In genomic region chr18:9986156-9986930, GRCh38 we compare ENCODE assay signal across 13 cellular contexts.
DNase-seq lines count a peak whose midpoint lies in the region; ATAC-seq and TF ChIP-seq lines count a peak whose summit lies in the region.
"Had no signal": no experiment of that assay in that cellular context is flagged by ENCODE, and none has a peak within 500 bp of the region (broad histone marks: within the 10 kb centered on the region; RNA-seq: fewer than 3 reads in every experiment).

No MANE protein-coding gene starts in this region.

- WGBS in endodermal cell (ENCODE audit: insufficient coverage in 1 of 2, insufficient read length in 1 of 2), 2 experiments, result 88 to 90% methylated on average over 14 to 17 of the region's 17 CpGs

- no peaks in the 10 kb centered on the region for H3K36me3 ChIP-seq in endodermal cell (ENCODE audit: control insufficient read depth, insufficient read depth, low read length)
- H3K36me3 ChIP-seq: BLaER1 had no signal

- TF ChIP-seq CTCF in endodermal cell (conservative IDR thresholded peaks at IDR 0.05), result no peak
- no peak for TF ChIP-seq CTCF in mesothelial cell of epicardium (IDR thresholded peaks at IDR 0.05; ENCODE audit: unreplicated experiment)
- TF ChIP-seq CTCF in type B pancreatic cell (conservative IDR thresholded peaks at IDR 0.05), result no peak
- no peak for TF ChIP-seq CTCF in natural killer cell (IDR thresholded peaks at IDR 0.05)

- CTCF ChIA-PET in activated CD8-positive, alpha-beta memory T cell treated with anti-CD3 and anti-CD28 coated beads, Interleukin-2, amount 10 ng/mL, durations not matched to agents 7 days and 5 days (lab: Charles Lee), result no interaction called here

- ATAC-seq in activated CD8-positive, alpha-beta memory T cell treated with anti-CD3 and anti-CD28 coated beads, Interleukin-2, amount 10 ng/mL, durations not matched to agents 7 days and 5 days, result no peak
- ATAC-seq in natural killer cell, result no peak
- ATAC-seq: HCT116 had no signal

- DNase-seq in NCI-H2227 (lab: John Stamatoyannopoulos, UW; ENCODE audit: unreplicated experiment) (peak; percentile 14), NCI-H2227 treated with DMSO at 0.1 percent for 48 hours (lab: John Stamatoyannopoulos, UW) (no peak), endodermal cell (no peak), mesothelial cell of epicardium (ENCODE audit: low spot score in 2 of 2, unreplicated experiment in 2 of 2) (no peak), type B pancreatic cell (ENCODE audit: extremely low spot score, unreplicated experiment) (no peak), natural killer cell (no peak)
- DNase-seq in activated CD8-positive, alpha-beta memory T cell treated with anti-CD3 and anti-CD28 coated beads, Interleukin-2, amount 10 ng/mL, durations not matched to agents 7 days and 5 days, result no peak
- DNase-seq: 8988T, AML-193, DMS 273 treated with DMSO at 0.1 percent for 48 hours, GM23248 had no signal

- no peak overlapping the region for H3K27ac Mint-ChIP-seq in endodermal cell
- H3K27ac Mint-ChIP-seq in mesothelial cell of epicardium, result peak overlapping the region; percentile 7
- peak overlapping the region; percentile 77 for H3K27ac Mint-ChIP-seq in type B pancreatic cell
- no peak overlapping the region for H3K27ac Mint-ChIP-seq in activated CD8-positive, alpha-beta memory T cell treated with anti-CD3 and anti-CD28 coated beads, Interleukin-2, amount 10 ng/mL, durations not matched to agents 7 days and 5 days
- no peak overlapping the region for H3K27ac Mint-ChIP-seq in natural killer cell

- no peaks in the 10 kb centered on the region for H3K4me1 ChIP-seq in endodermal cell (ENCODE audit: control insufficient read depth, insufficient read depth, low read length)

- H3K4me3 ChIP-seq in endodermal cell (ENCODE audit: low read length), result no peak overlapping the region
- H3K4me3 ChIP-seq: BLaER1, GM23248 had no signal

- H3K9me3 ChIP-seq in endodermal cell (ENCODE audit: control insufficient read depth, low read length), result peaks cover 20% of the 10 kb centered on the region

- H3K9me3 Mint-ChIP-seq in endodermal cell, result peaks cover 21% of the 10 kb centered on the region
- H3K9me3 Mint-ChIP-seq in mesothelial cell of epicardium, result peaks cover under 1% of the 10 kb centered on the region
- H3K9me3 Mint-ChIP-seq in type B pancreatic cell, result peaks cover 5% of the 10 kb centered on the region
- H3K9me3 Mint-ChIP-seq in activated CD8-positive, alpha-beta memory T cell treated with anti-CD3 and anti-CD28 coated beads, Interleukin-2, amount 10 ng/mL, durations not matched to agents 7 days and 5 days (ENCODE audit: low read depth), result no peaks in the 10 kb centered on the region
- H3K9me3 Mint-ChIP-seq in natural killer cell, result no peaks in the 10 kb centered on the region

- intact Hi-C loops in natural killer cell (cut with micrococcal nuclease), result no loop called here

- H3K9ac ChIP-seq in endodermal cell (ENCODE audit: extremely low read depth, low read length, poor library complexity, severe bottlenecking), result no peak overlapping the region
- H3K9ac ChIP-seq: BLaER1, GM23248 had no signal

- no peaks in the 10 kb centered on the region for H3K27me3 ChIP-seq in endodermal cell (ENCODE audit: control insufficient read depth, insufficient read depth, low read length, poor library complexity, severe bottlenecking)
- H3K27me3 ChIP-seq: BLaER1 had no signal

- H3K4me1 Mint-ChIP-seq in endodermal cell (peaks cover 4% of the 10 kb centered on the region), mesothelial cell of epicardium (peaks cover 24% of the 10 kb centered on the region), type B pancreatic cell (ENCODE audit: unreplicated experiment) (peaks cover 31% of the 10 kb centered on the region), natural killer cell (no peaks in the 10 kb centered on the region)
- no peaks in the 10 kb centered on the region for H3K4me1 Mint-ChIP-seq in activated CD8-positive, alpha-beta memory T cell treated with anti-CD3 and anti-CD28 coated beads, Interleukin-2, amount 10 ng/mL, durations not matched to agents 7 days and 5 days

- H3K27me3 Mint-ChIP-seq in endodermal cell (ENCODE audit: insufficient read depth), result peaks cover 5% of the 10 kb centered on the region
- H3K27me3 Mint-ChIP-seq in mesothelial cell of epicardium (ENCODE audit: low read depth), result peaks cover 4% of the 10 kb centered on the region
- H3K27me3 Mint-ChIP-seq in type B pancreatic cell, result peaks cover 3% of the 10 kb centered on the region
- peaks cover 4% of the 10 kb centered on the region for H3K27me3 Mint-ChIP-seq in activated CD8-positive, alpha-beta memory T cell treated with anti-CD3 and anti-CD28 coated beads, Interleukin-2, amount 10 ng/mL, durations not matched to agents 7 days and 5 days
- peaks cover 9% of the 10 kb centered on the region in 2 donors for H3K27me3 Mint-ChIP-seq in natural killer cell (ENCODE audit: low read depth in 2 of 2)

- peak overlapping the region; percentile 52 for H3K27ac ChIP-seq in endodermal cell (ENCODE audit: low read depth, low read length)
- H3K27ac ChIP-seq: BLaER1, GM23248 had no signal

- no peaks in the 10 kb centered on the region for H3K36me3 Mint-ChIP-seq in endodermal cell (ENCODE audit: low read depth)
- H3K36me3 Mint-ChIP-seq in mesothelial cell of epicardium, result no peaks in the 10 kb centered on the region
- H3K36me3 Mint-ChIP-seq in type B pancreatic cell, result peaks cover 7% of the 10 kb centered on the region
- H3K36me3 Mint-ChIP-seq in activated CD8-positive, alpha-beta memory T cell treated with anti-CD3 and anti-CD28 coated beads, Interleukin-2, amount 10 ng/mL, durations not matched to agents 7 days and 5 days, result no peaks in the 10 kb centered on the region
- H3K36me3 Mint-ChIP-seq in natural killer cell, result no peaks in the 10 kb centered on the region

- H3K4me3 Mint-ChIP-seq in endodermal cell (no peak overlapping the region), mesothelial cell of epicardium (no peak overlapping the region), type B pancreatic cell (peak overlapping the region; percentile 53), natural killer cell (no peak overlapping the region)
- no peak overlapping the region for H3K4me3 Mint-ChIP-seq in activated CD8-positive, alpha-beta memory T cell treated with anti-CD3 and anti-CD28 coated beads, Interleukin-2, amount 10 ng/mL, durations not matched to agents 7 days and 5 days

Comparison
In these comparisons a context has a peak if more than half of its experiments do, and no peak if none do; other contexts are left out.
1. H3K27ac Mint-ChIP-seq: peak in mesothelial cell of epicardium (single experiment) and type B pancreatic cell (single experiment); none in endodermal cell (single experiment), activated CD8-positive, alpha-beta memory T cell treated with anti-CD3 and anti-CD28 coated beads, Interleukin-2, amount 10 ng/mL, durations not matched to agents 7 days and 5 days (single experiment) and natural killer cell (0 of 2).